In the genomic region with DNA sequence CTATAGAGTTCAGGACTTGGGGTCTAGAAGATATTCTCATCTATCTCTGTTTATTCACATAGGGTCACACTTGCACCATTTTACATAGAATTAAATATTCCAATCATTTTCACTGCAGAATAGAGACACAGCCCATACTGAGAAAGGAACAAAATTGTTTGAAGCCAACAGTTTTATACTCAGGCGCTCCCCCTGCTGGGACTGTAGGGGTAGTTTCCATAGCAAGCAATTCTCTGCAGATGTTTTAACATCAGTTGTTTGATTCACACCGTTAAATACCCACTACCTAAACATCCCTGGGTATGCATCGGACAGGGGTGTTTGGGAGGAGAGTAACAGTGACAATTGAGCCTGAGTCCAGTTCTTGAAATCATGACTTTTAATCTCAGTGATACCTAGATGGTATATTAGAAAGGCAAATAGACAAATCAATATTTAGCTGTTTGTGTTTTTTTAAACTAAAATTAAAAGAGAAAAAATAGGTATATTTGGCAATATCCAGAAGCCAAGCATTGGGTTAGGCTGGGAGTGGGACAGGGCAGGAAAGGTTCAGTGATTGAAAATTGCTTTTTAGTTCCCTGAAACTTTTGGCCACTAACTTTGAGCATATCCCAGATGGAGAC, we compare ENCODE assay signal across 9 cellular contexts. TPM values are rescaled to one million over a fixed set of nuclear protein-coding genes. Genes with fewer than 3 reads are reported as not detected.
DNase-seq lines count a peak whose midpoint lies in the region; ATAC-seq, FAIRE-seq and TF ChIP-seq lines count a peak whose summit lies in the region.
"Had no signal": no experiment of that assay in that cellular context is flagged by ENCODE, and none has a peak within 500 bp of the region (broad histone marks: within the 10 kb centered on the region; RNA-seq: fewer than 3 reads in every experiment).

No MANE protein-coding gene starts in this region.

- no peaks in the 10 kb centered on the region for H3K79me2 ChIP-seq in OCI-LY1 (ENCODE audit: insufficient read depth, low read length)

- no peak overlapping the region for H3K4me2 ChIP-seq in OCI-LY1 (ENCODE audit: low read length)

- H4K20me1 ChIP-seq in OCI-LY1 (ENCODE audit: insufficient read depth, low read length) = no peaks in the 10 kb centered on the region

- TF ChIP-seq CTCF in OCI-LY1 (IDR thresholded peaks at IDR 0.05; ENCODE audit: low read length) (peak; percentile 56), adrenal gland (IDR thresholded peaks at IDR 0.05) (peak; percentile 29 to 70 (median 50)), kidney (IDR thresholded peaks at IDR 0.05; ENCODE audit: borderline replicate concordance, extremely low read depth, insufficient read depth) (peak; percentile 36), testis (IDR thresholded peaks at IDR 0.05) (peak in 2 of 3 experiments; percentile 30 to 31)

- H3K9me3 ChIP-seq in OCI-LY1 (ENCODE audit: low read length) (no peaks in the 10 kb centered on the region), adrenal gland (replicated peaks in 1 of 3) (no peaks in the 10 kb centered on the region), kidney (ENCODE audit: control insufficient read depth in 1 of 2, low read length in 2 of 2) (no peaks in the 10 kb centered on the region), testis (no peaks in the 10 kb centered on the region)

- intact Hi-C loops in adrenal gland (cut with DNase I) (loop anchor here in 1 of 2 donors (5.0 to 10.0 kb wide), 2 partner anchors 59 to 163 kb away; no protein-coding TSS in a partner anchor), kidney (cut with DNase I) (no loop called here), testis (cut with DNase I; ENCODE audit: low total_unique reads) (loop anchor here (5.0 kb wide), 1 partner anchor 64 kb away; a partner anchor contains a TSS)

- peaks cover 42% of the 10 kb centered on the region for H3K36me3 ChIP-seq in OCI-LY1 (ENCODE audit: insufficient read depth, low read length)
- no peaks in the 10 kb centered on the region for H3K36me3 ChIP-seq in adrenal gland (replicated peaks in 1 of 2)
- peaks cover 4 to 11% of the 10 kb centered on the region in 2 donors for H3K36me3 ChIP-seq in kidney (ENCODE audit: control insufficient read depth in 1 of 2, insufficient read depth in 2 of 2, low read length in 2 of 2)
- no peaks in the 10 kb centered on the region for H3K36me3 ChIP-seq in testis (ENCODE audit: low read depth, missing control alignments)

- H3K27me3 ChIP-seq in OCI-LY1 (ENCODE audit: insufficient read depth, low read length) = no peaks in the 10 kb centered on the region
- H3K27me3 ChIP-seq in adrenal gland = peaks cover 3% of the 10 kb centered on the region
- no peaks in the 10 kb centered on the region for H3K27me3 ChIP-seq in testis

- no peak for FAIRE-seq in kidney (lab: Jason Lieb, UNC)

- no peak for TF ChIP-seq POLR2A in adrenal gland (IDR thresholded peaks at IDR 0.05)
- no peak for TF ChIP-seq POLR2A in testis (IDR thresholded peaks at IDR 0.05)

- ATAC-seq in GM21717 (IDR thresholded peaks at IDR 0.05; ENCODE audit: unreplicated experiment) = no peak

- H3K9ac ChIP-seq in OCI-LY1 (ENCODE audit: low read length) (no peak overlapping the region), kidney (ENCODE audit: low read length in 2 of 2) (no peak overlapping the region)

- DNase-seq in CD1c-positive myeloid dendritic cell (ENCODE audit: extremely low spot score) (peak; percentile 20), GM19240 (ENCODE audit: insufficient read length, low spot score) (peak; percentile 32), adrenal gland (peak in 6 of 7 donors; percentile 28 to 57 (median 47)), kidney (no peak), testis (peak; percentile 25), DMS153 treated with DMSO at 0.1 percent for 48 hours (lab: John Stamatoyannopoulos, UW; ENCODE audit: unreplicated experiment) (no peak)

- no peaks in the 10 kb centered on the region for H3K4me1 ChIP-seq in OCI-LY1 (ENCODE audit: insufficient read depth, low read length, severe bottlenecking)
- H3K4me1 ChIP-seq in adrenal gland (replicated peaks in 1 of 2) = peaks cover 0 to 4% of the 10 kb centered on the region in 2 donors
- no peaks in the 10 kb centered on the region for H3K4me1 ChIP-seq in kidney (ENCODE audit: control insufficient read depth in 1 of 2, insufficient read depth in 1 of 2, low read depth in 1 of 2, low read length in 2 of 2)
- H3K4me1 ChIP-seq in testis = no peaks in the 10 kb centered on the region

- no peaks in the 10 kb centered on the region for H3K9me2 ChIP-seq in OCI-LY1 (ENCODE audit: low read depth, low read length)

- H3K27ac ChIP-seq in OCI-LY1 (ENCODE audit: low read depth, low read length, poor library complexity, severe bottlenecking) = no peak overlapping the region
- H3K27ac ChIP-seq in adrenal gland = no peak overlapping the region
- H3K27ac ChIP-seq in kidney (ENCODE audit: low read depth in 2 of 2, low read length in 2 of 2) = no peak overlapping the region
- H3K27ac ChIP-seq in testis = no peak overlapping the region

- H3K4me3 ChIP-seq in OCI-LY1 (ENCODE audit: low read depth, low read length, poor library complexity, severe bottlenecking) (no peak overlapping the region), adrenal gland (no peak overlapping the region), kidney (ENCODE audit: low read length in 2 of 2) (no peak overlapping the region), testis (no peak overlapping the region)

- H3F3A ChIP-seq in OCI-LY1 (ENCODE audit: insufficient read depth, low read length) = no peaks in the 10 kb centered on the region

- no peak overlapping the region for H2AFZ ChIP-seq in OCI-LY1 (ENCODE audit: low read length)

- WGBS in adrenal gland, 4 donors = 18 to 27% (median 22%) methylated on average over 3 of the region's 3 CpGs
- 44 to 53% methylated on average over 3 of the region's 3 CpGs for WGBS in testis, 2 donors

RNA-seq across cellular contexts. Expression of a gene that starts 33.8 kb away (rescaled TPM):
- 1 to 10 TPM; 6.5 to 9.8 (median 7.8) TPM for total RNA-seq in adrenal gland
- 1 to 10 TPM; 1.4 to 4.8 (median 1.8) TPM for polyA plus RNA-seq in adrenal gland
- total RNA-seq in kidney = 5.5 TPM
- 0.67 TPM for polyA plus RNA-seq in kidney (ENCODE audit: insufficient read depth, low read depth, low replicate concordance)
- total RNA-seq in testis = 1 to 10 TPM; 8.5 to 9.7 TPM
- polyA plus RNA-seq in testis (ENCODE audit: insufficient read depth, low read depth, low replicate concordance) = 4.2 TPM
- polyA plus RNA-seq: IgD-negative memory B cell had no signal

Comparison
In these comparisons a context has a peak if more than half of its experiments do, and no peak if none do; other contexts are left out.
1. DNase-seq: peak in CD1c-positive myeloid dendritic cell (single experiment), GM19240 (single experiment), adrenal gland (6 of 7) and testis (single experiment); none in kidney (single experiment) and DMS153 treated with DMSO at 0.1 percent for 48 hours (single experiment).
2. Peak in every context shown above with its lines, with median percentiles within 50 percentile points of each other: CTCF ChIP-seq.